20 cellular contexts compared by ENCODE assay signal in genomic region chr10:96691761-96692160, GRCh38. TPM values are rescaled to one million over a fixed set of nuclear protein-coding genes. Genes with fewer than 3 reads are reported as not detected.
DNase-seq lines count a peak whose midpoint lies in the region; ATAC-seq and TF ChIP-seq lines count a peak whose summit lies in the region.
"Had no signal": no experiment of that assay in that cellular context is flagged by ENCODE, and none has a peak within 500 bp of the region (broad histone marks: within the 10 kb centered on the region; RNA-seq: fewer than 3 reads in every experiment).

No MANE protein-coding gene starts in this region.

- peak overlapping the region; percentile 60 for H3K27ac Mint-ChIP-seq in chondrocyte (ENCODE audit: unreplicated experiment)
- peak overlapping the region; percentile 73 for H3K27ac Mint-ChIP-seq in stimulated activated effector memory CD8-positive, alpha-beta T cell treated with anti-CD3 and anti-CD28 coated beads, Interleukin-12 subunit alpha, Interleukin-12 subunit beta, amount 100 ng/mL, for 72 hours
- H3K27ac Mint-ChIP-seq: CD8-positive, alpha-beta T cell had no signal

- no peak overlapping the region for H3K4me3 Mint-ChIP-seq in chondrocyte (ENCODE audit: unreplicated experiment)
- H3K4me3 Mint-ChIP-seq in stimulated activated effector memory CD8-positive, alpha-beta T cell treated with anti-CD3 and anti-CD28 coated beads, Interleukin-12 subunit alpha, Interleukin-12 subunit beta, amount 100 ng/mL, for 72 hours = no peak overlapping the region
- H3K4me3 Mint-ChIP-seq: CD8-positive, alpha-beta T cell had no signal

- H3K4me3 ChIP-seq in AG10803 (ENCODE audit: low read length) = no peak overlapping the region
- H3K4me3 ChIP-seq: SK-N-MC had no signal

- no peak for TF ChIP-seq CTCF in AG10803 (conservative IDR thresholded peaks at IDR 0.05; ENCODE audit: low read length)
- no peak for TF ChIP-seq CTCF in chondrocyte (IDR thresholded peaks at IDR 0.05)

- DNase-seq in AG10803 (ENCODE audit: low read depth) = peak; percentile 50
- DNase-seq in GM04503 (ENCODE audit: low read depth) = peak; percentile 17
- DNase-seq in chondrocyte (ENCODE audit: low spot score) = no peak
- no peak for DNase-seq in stimulated activated effector memory CD8-positive, alpha-beta T cell treated with anti-CD3 and anti-CD28 coated beads, Interleukin-12 subunit alpha, Interleukin-12 subunit beta, amount 100 ng/mL, for 72 hours (ENCODE audit: low spot score in 2 of 2)
- no peak for DNase-seq in NCI-H128 (lab: John Stamatoyannopoulos, UW; ENCODE audit: unreplicated experiment)
- no peak for DNase-seq in T-helper 2 cell
- DNase-seq: AML-193; Caco-2; CD8-positive, alpha-beta T cell; Kasumi-1; NCI-H1092 treated with DMSO at 0.1 percent for 48 hours; NCI-H1436 treated with DMSO at 0.1 percent for 48 hours; NCI-H187 treated with DMSO at 0.1 percent for 48 hours; NCI-H446; NCI-H524 treated with DMSO at 0.1 percent for 48 hours; NCI-H774; SIG-M5 had no signal

- no peak for ATAC-seq in stimulated activated effector memory CD8-positive, alpha-beta T cell treated with anti-CD3 and anti-CD28 coated beads, Interleukin-12 subunit alpha, Interleukin-12 subunit beta, amount 100 ng/mL, for 72 hours
- ATAC-seq in GM18873 (IDR thresholded peaks at IDR 0.05; ENCODE audit: low FRiP score, unreplicated experiment) = no peak
- ATAC-seq: CD8-positive, alpha-beta T cell; HepG2 had no signal

- H3K4me1 Mint-ChIP-seq in chondrocyte (ENCODE audit: low read depth) = peaks cover 40% of the 10 kb centered on the region
- peaks cover 81% of the 10 kb centered on the region for H3K4me1 Mint-ChIP-seq in stimulated activated effector memory CD8-positive, alpha-beta T cell treated with anti-CD3 and anti-CD28 coated beads, Interleukin-12 subunit alpha, Interleukin-12 subunit beta, amount 100 ng/mL, for 72 hours

- no peaks in the 10 kb centered on the region for H3K36me3 Mint-ChIP-seq in chondrocyte (ENCODE audit: low read depth)
- H3K36me3 Mint-ChIP-seq in stimulated activated effector memory CD8-positive, alpha-beta T cell treated with anti-CD3 and anti-CD28 coated beads, Interleukin-12 subunit alpha, Interleukin-12 subunit beta, amount 100 ng/mL, for 72 hours = peaks cover 16% of the 10 kb centered on the region
- H3K36me3 Mint-ChIP-seq: CD8-positive, alpha-beta T cell had no signal

- no peaks in the 10 kb centered on the region for H3K9me3 Mint-ChIP-seq in chondrocyte (ENCODE audit: low read depth)
- peaks cover 4% of the 10 kb centered on the region for H3K9me3 Mint-ChIP-seq in stimulated activated effector memory CD8-positive, alpha-beta T cell treated with anti-CD3 and anti-CD28 coated beads, Interleukin-12 subunit alpha, Interleukin-12 subunit beta, amount 100 ng/mL, for 72 hours
- H3K9me3 Mint-ChIP-seq: CD8-positive, alpha-beta T cell had no signal

- no peaks in the 10 kb centered on the region for H3K27me3 Mint-ChIP-seq in chondrocyte (ENCODE audit: low read depth)

RNA-seq across cellular contexts. Expression of gene PIK3AP1, which starts 28.6 kb away (rescaled TPM):
- total RNA-seq in chondrocyte = 9.7 to 12.4 TPM (median 9.9 TPM) in 3 replicates

Comparison
In these comparisons a context has a peak if more than half of its experiments do, and no peak if none do; other contexts are left out.
1. DNase-seq: peak in AG10803 (single experiment) and GM04503 (single experiment); none in chondrocyte (single experiment), stimulated activated effector memory CD8-positive, alpha-beta T cell treated with anti-CD3 and anti-CD28 coated beads, Interleukin-12 subunit alpha, Interleukin-12 subunit beta, amount 100 ng/mL, for 72 hours (0 of 2), NCI-H128 (single experiment) and T-helper 2 cell (0 of 5).